ENCODE assay signal across 8 cellular contexts in the genomic region with DNA sequence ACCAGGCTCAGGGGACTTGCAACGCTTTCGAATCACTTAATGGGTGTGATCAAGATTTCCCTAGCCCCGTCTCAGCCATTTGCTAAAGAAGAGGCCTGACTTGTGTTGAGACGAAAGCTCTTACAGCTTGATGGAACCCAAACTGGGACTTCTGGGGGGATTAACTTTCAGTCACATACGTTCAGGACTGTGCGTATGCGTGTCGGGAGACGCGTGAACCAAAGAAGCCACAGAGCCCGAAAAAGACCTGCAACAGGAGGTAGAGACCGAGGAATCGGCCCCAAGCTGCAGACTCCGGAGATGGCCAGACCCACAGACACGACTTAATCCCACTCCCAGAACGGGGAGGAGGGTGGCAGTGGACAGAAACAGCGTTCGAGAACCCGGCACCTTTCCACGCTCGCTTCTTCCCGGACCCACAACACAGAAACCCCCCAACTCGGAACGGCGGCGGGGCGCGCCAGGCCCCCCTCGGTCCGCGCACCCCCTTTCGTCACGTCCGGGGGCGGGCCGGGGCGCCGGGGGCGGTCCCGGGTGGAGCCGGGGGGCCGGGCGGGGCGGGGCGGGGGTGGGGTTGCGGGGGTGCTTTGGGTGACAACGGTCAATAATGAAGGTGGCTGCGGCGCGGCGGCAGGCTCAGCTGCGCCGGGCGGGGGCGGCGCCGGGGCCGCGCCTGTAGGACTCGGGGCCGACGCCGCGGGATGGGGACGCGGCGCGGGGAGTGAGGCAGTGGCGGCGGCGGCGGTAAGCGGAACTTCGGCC. TPM values are rescaled to one million over a fixed set of nuclear protein-coding genes. Genes with fewer than 3 reads are reported as not detected.
DNase-seq lines count a peak whose midpoint lies in the region; ATAC-seq and TF ChIP-seq lines count a peak whose summit lies in the region.

A gene (plus strand): TSS at position 604 of the 762 bp plus-strand sequence. CDS start 256 bp downstream, outside the sequence.

- H3K27me3 ChIP-seq in hepatocyte (peaks cover 4% of the 10 kb centered on the region), aorta (ENCODE audit: control insufficient read depth in 1 of 2, insufficient read depth in 2 of 2, low read length in 1 of 2) (no peaks in the 10 kb centered on the region)

- H3K27ac ChIP-seq in hepatocyte: peak within 1 kb of the TSS; percentile 99
- peak within 1 kb of the TSS; percentile 70 to 84 for H3K27ac ChIP-seq in aorta (ENCODE audit: low read depth in 1 of 2, low read length in 2 of 2)

- WGBS in hepatocyte (ENCODE audit: low lambda C conversion rate, missing lambda C conversion rate): under 1% methylated on average over 38 of the region's 74 CpGs
- 0 to 1% methylated on average over 42 to 74 of the region's 74 CpGs for WGBS in aorta, 2 donors

- H3K4me2 ChIP-seq in hepatocyte: peak within 1 kb of the TSS; percentile 90

- ATAC-seq in GM18502 (IDR thresholded peaks at IDR 0.05; ENCODE audit: poor library complexity, unreplicated experiment) (peak; percentile 72), HG02798 (IDR thresholded peaks at IDR 0.05; ENCODE audit: poor library complexity, unreplicated experiment) (peak; percentile 81), aorta (ENCODE audit: low FRiP score) (peak; percentile 94)

- H3K4me3 ChIP-seq in astrocyte of the cerebellum (ENCODE audit: low read depth, low read length) (peak within 1 kb of the TSS; percentile 90), hepatocyte (peak within 1 kb of the TSS; percentile 97), aorta (ENCODE audit: low read length in 2 of 2) (peak within 1 kb of the TSS; percentile 95 to 97)

- H3K36me3 ChIP-seq in hepatocyte (replicated peaks; ENCODE audit: insufficient read depth, low read depth): no peaks in the 10 kb centered on the region
- no peaks in the 10 kb centered on the region for H3K36me3 ChIP-seq in aorta (ENCODE audit: control insufficient read depth in 1 of 2, insufficient read depth in 2 of 2, low read length in 1 of 2)

- peak within 1 kb of the TSS; percentile 99 for H2AFZ ChIP-seq in hepatocyte

- in situ Hi-C loops in astrocyte of the cerebellum (cut with HindIII; ENCODE audit: low sequenced_read_pairs): no loop called here

- H3K79me2 ChIP-seq in hepatocyte: peaks cover 43% of the 10 kb centered on the region

- no peaks in the 10 kb centered on the region for H3K9me2 ChIP-seq in hepatocyte (replicated peaks; ENCODE audit: insufficient read depth)

- peaks cover 10% of the 10 kb centered on the region for H3K4me1 ChIP-seq in hepatocyte (ENCODE audit: insufficient read depth)
- no peaks in the 10 kb centered on the region for H3K4me1 ChIP-seq in aorta (ENCODE audit: control insufficient read depth in 1 of 2, insufficient read depth in 2 of 2, low read length in 2 of 2)

- peak; percentile 43 for DNase-seq in NCI-H1436 treated with DMSO at 0.1 percent for 48 hours (lab: John Stamatoyannopoulos, UW)
- peak; percentile 79 for DNase-seq in T-helper 9 cell
- DNase-seq in astrocyte of the cerebellum (ENCODE audit: low read depth): no peak
- peak; percentile 88 for DNase-seq in hepatocyte (ENCODE audit: low spot score)
- DNase-seq in retina: peak; percentile 92
- peak; percentile 78 to 90 for DNase-seq in aorta

- peaks cover 17% of the 10 kb centered on the region for H4K20me1 ChIP-seq in hepatocyte (ENCODE audit: insufficient read depth, poor library complexity, severe bottlenecking)

- H3K9me3 ChIP-seq in hepatocyte (ENCODE audit: low read depth) (no peaks in the 10 kb centered on the region), aorta (ENCODE audit: control insufficient read depth, low read length) (no peaks in the 10 kb centered on the region)

- TF ChIP-seq CTCF in astrocyte of the cerebellum (IDR thresholded peaks at IDR 0.05; ENCODE audit: low read depth, low read length, missing control alignments) (no peak), hepatocyte (IDR thresholded peaks at IDR 0.05; ENCODE audit: poor library complexity) (no peak)

- intact Hi-C loops in aorta (cut with DNase I): loop anchor here in 1 of 2 donors (10.0 kb wide), 1 partner anchor 78 kb away; no protein-coding TSS in a partner anchor

RNA-seq across cellular contexts. Expression of the gene that starts here (rescaled TPM):
- total RNA-seq in hepatocyte (57.2 and 60.5 TPM in 2 replicates), aorta (10 to 100 TPM; 62.5 to 70.3 TPM)
- polyA plus RNA-seq in hepatocyte (16.3 and 19.8 TPM in 2 replicates), aorta (10 to 100 TPM in 1 of 2 donors, 1 to 10 TPM in 1; 8.9 to 12.4 TPM)
